19 cellular contexts compared by ENCODE assay signal in genomic region chr5:87260604-87261200, GRCh38. TPM values are rescaled to one million over a fixed set of nuclear protein-coding genes. Genes with fewer than 3 reads are reported as not detected.
A peak's percentile ranks its signal among the peaks of the same experiment; 100 is the strongest.
DNase-seq lines count a peak whose midpoint lies in the region; ATAC-seq and TF ChIP-seq lines count a peak whose summit lies in the region.
"Had no signal": no experiment of that assay in that cellular context is flagged by ENCODE, and none has a peak within 500 bp of the region (broad histone marks: within the 10 kb centered on the region; RNA-seq: fewer than 3 reads in every experiment).

No MANE protein-coding gene starts in this region.

- H3K9me3 Mint-ChIP-seq in HFFc6 = no peaks in the 10 kb centered on the region
- H3K9me3 Mint-ChIP-seq: CD14-positive monocyte had no signal

- H3K27me3 Mint-ChIP-seq in HFFc6 (ENCODE audit: insufficient read depth) = no peaks in the 10 kb centered on the region

- H3K4me3 ChIP-seq in GM23248 (no peak overlapping the region), parathyroid adenoma (ENCODE audit: low read depth, low read length) (no peak overlapping the region), Karpas-422 (ENCODE audit: low read length) (no peak overlapping the region), H7 (ENCODE audit: insufficient read depth, low read depth, low read length) (no peak overlapping the region)
- H3K4me3 ChIP-seq: SJSA1 had no signal

- TF ChIP-seq CTCF in foreskin keratinocyte (conservative IDR thresholded peaks at IDR 0.05) (no peak), parathyroid adenoma (IDR thresholded peaks at IDR 0.05) (no peak), HFFc6 (IDR thresholded peaks at IDR 0.05) (no peak)

- H3K9ac ChIP-seq in GM23248 (no peak overlapping the region), parathyroid adenoma (no peak overlapping the region), Karpas-422 (ENCODE audit: low read length) (no peak overlapping the region)
- H3K9ac ChIP-seq: KMS-11 had no signal

- no peaks in the 10 kb centered on the region for H3K36me3 Mint-ChIP-seq in HFFc6 (ENCODE audit: low read depth)
- H3K36me3 Mint-ChIP-seq: CD14-positive monocyte had no signal

- H2AFZ ChIP-seq in GM23248 (peak overlapping the region; percentile 45; the same call in 1 of the 2 replicates), parathyroid adenoma (peak overlapping the region; percentile 40), Karpas-422 (ENCODE audit: low read length) (no peak overlapping the region; the same call in 1 of the 2 replicates)

- DNase-seq in GM23248 = no peak
- DNase-seq in SW480 (ENCODE audit: low spot score) = peak; percentile 13
- no peak for DNase-seq in foreskin keratinocyte
- no peak for DNase-seq in HFFc6
- DNase-seq in NCI-H748 (lab: John Stamatoyannopoulos, UW; ENCODE audit: unreplicated experiment) = no peak
- DNase-seq in Karpas-422 = no peak
- DNase-seq in H7 = no peak
- DNase-seq: DMS79, HCEC 1CT, MM.1S, NCI-H1105, NCI-H187, NCI-H446, NCI-H82 had no signal

- 71% methylated on average over 4 of the region's 4 CpGs for WGBS in GM23248 (ENCODE audit: low coverage in 1 of 2, low lambda C conversion rate in 2 of 2, missing lambda C conversion rate in 2 of 2), 2 experiments

- H3K9me3 ChIP-seq in GM23248 (ENCODE audit: low read depth) (no peaks in the 10 kb centered on the region), parathyroid adenoma (ENCODE audit: control insufficient read depth, low read length) (no peaks in the 10 kb centered on the region), Karpas-422 (ENCODE audit: low read length) (no peaks in the 10 kb centered on the region)
- H3K9me3 ChIP-seq: SJSA1 had no signal

- H3K79me2 ChIP-seq in GM23248 (ENCODE audit: insufficient read depth) = no peaks in the 10 kb centered on the region
- no peaks in the 10 kb centered on the region for H3K79me2 ChIP-seq in parathyroid adenoma
- no peaks in the 10 kb centered on the region for H3K79me2 ChIP-seq in Karpas-422 (ENCODE audit: low read length)

- no peaks in the 10 kb centered on the region; the same call in 1 of the 2 replicates for H3F3A ChIP-seq in GM23248 (ENCODE audit: insufficient read depth)

- H4K20me1 ChIP-seq in GM23248 (ENCODE audit: insufficient read depth) = no peaks in the 10 kb centered on the region
- H4K20me1 ChIP-seq in Karpas-422 (ENCODE audit: insufficient read depth, low read depth, low read length) = no peaks in the 10 kb centered on the region

- H3K27me3 ChIP-seq in GM23248 (replicated peaks; ENCODE audit: insufficient read depth) (no peaks in the 10 kb centered on the region), foreskin keratinocyte (no peaks in the 10 kb centered on the region), parathyroid adenoma (ENCODE audit: control insufficient read depth, insufficient read depth, low read length) (no peaks in the 10 kb centered on the region), Karpas-422 (ENCODE audit: low read length) (no peaks in the 10 kb centered on the region), H7 (ENCODE audit: control insufficient read depth, insufficient read depth, low read length) (peaks cover 16% of the 10 kb centered on the region; the same call in 1 of the 2 replicates)
- H3K27me3 ChIP-seq: SJSA1 had no signal

- H3K4me2 ChIP-seq in GM23248 (ENCODE audit: unreplicated experiment) (no peak overlapping the region), parathyroid adenoma (ENCODE audit: low read length) (no peak overlapping the region), Karpas-422 (ENCODE audit: low read depth, low read length, poor library complexity, severe bottlenecking) (no peak overlapping the region)
- H3K4me2 ChIP-seq: KMS-11 had no signal

- H3K27ac ChIP-seq in GM23248 = no peak overlapping the region
- H3K27ac ChIP-seq in foreskin keratinocyte = no peak overlapping the region
- no peak overlapping the region for H3K27ac ChIP-seq in parathyroid adenoma
- H3K27ac ChIP-seq in Karpas-422 (ENCODE audit: low read length) = no peak overlapping the region
- H3K27ac ChIP-seq: HL-60, KMS-11, SJSA1 had no signal

- peak; percentile 48 for ATAC-seq in foreskin keratinocyte

- in situ Hi-C loops in GM23248 (cut with MboI) = no loop called here

- H3K9me2 ChIP-seq in GM23248 (ENCODE audit: insufficient read depth) (no peaks in the 10 kb centered on the region), Karpas-422 (replicated peaks; ENCODE audit: insufficient read depth, low read length) (no peaks in the 10 kb centered on the region)

- H3K36me3 ChIP-seq in GM23248 (ENCODE audit: low read depth) (no peaks in the 10 kb centered on the region), parathyroid adenoma (ENCODE audit: control insufficient read depth, insufficient read depth, low read length) (no peaks in the 10 kb centered on the region), Karpas-422 (ENCODE audit: insufficient read depth, low read length) (no peaks in the 10 kb centered on the region), H7 (replicated peaks; ENCODE audit: control insufficient read depth, insufficient read depth, low read length) (no peaks in the 10 kb centered on the region)
- H3K36me3 ChIP-seq: SJSA1 had no signal

- H3K4me1 ChIP-seq in GM23248 (ENCODE audit: insufficient read depth) (no peaks in the 10 kb centered on the region), foreskin keratinocyte (no peaks in the 10 kb centered on the region), parathyroid adenoma (no peaks in the 10 kb centered on the region), Karpas-422 (ENCODE audit: low read length) (peaks cover 3% of the 10 kb centered on the region; the same call in 1 of the 2 replicates)

- no peak overlapping the region for H3K4me3 Mint-ChIP-seq in HFFc6
- H3K4me3 Mint-ChIP-seq: CD14-positive monocyte had no signal

- H3K4me1 Mint-ChIP-seq in HFFc6 (ENCODE audit: low read depth) = peaks cover 17% of the 10 kb centered on the region; the same call in 1 of the 2 replicates

- H3K27ac Mint-ChIP-seq in HFFc6 = no peak overlapping the region
- H3K27ac Mint-ChIP-seq: CD14-positive monocyte had no signal

RNA-seq across cellular contexts. Expression of gene RASA1, which starts 7.0 kb away (rescaled TPM):
- 52.5 and 67.8 TPM in 2 replicates for total RNA-seq in GM23248 (2014; rRNA removed; shearing (Covaris generic))
- polyA plus RNA-seq in GM23248 (2016; fragmentation: Nextera tagmentation; extraction: Ambion mirVana) = 31.0 and 32.1 TPM in 2 replicates
- 38.8 and 43.4 TPM in 2 replicates for total RNA-seq in foreskin keratinocyte
- polyA plus RNA-seq in foreskin keratinocyte = 13.4 and 13.5 TPM in 2 replicates
- 10 to 100 TPM; 61.6 to 89.8 (median 64.9) TPM for total RNA-seq in HFFc6 (2021; fragmentation: NEBNext Ultra II Directional; extraction: Animal tissue kit (Norgen Biotek cat#: 25700))
- 18.0 and 26.3 TPM in 2 replicates for total RNA-seq in Karpas-422 (2014; rRNA removed; shearing (Covaris generic); ENCODE audit: low replicate concordance)
- 23.3 and 32.0 TPM in 2 replicates for total RNA-seq in H7 (2014; rRNA removed; shearing (Covaris generic))
